1 cellular context compared by ENCODE assay signal in the genomic region with DNA sequence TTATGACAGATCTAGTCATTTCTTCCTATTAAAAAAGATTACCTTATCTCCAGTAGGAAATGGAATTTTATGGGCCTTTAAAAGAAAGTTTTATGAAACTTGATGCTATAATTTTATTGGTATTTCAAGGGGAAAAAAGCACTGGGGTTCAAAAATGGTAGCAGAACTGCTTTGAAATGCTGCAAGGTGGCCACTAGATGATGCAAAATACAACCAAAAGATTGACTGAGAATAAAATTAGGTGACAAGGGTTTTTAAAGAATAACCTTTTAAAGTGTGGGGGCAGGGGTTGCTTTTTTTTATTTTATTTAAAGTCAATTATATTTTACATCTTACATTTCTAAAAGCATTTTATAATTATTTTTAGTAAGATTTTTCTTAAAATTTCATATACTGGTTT.
TF ChIP-seq lines count a peak whose summit lies in the region.

No MANE protein-coding gene starts in this region.

TF ChIP-seq in IMR-90, 13 proteins besides CTCF, POLR2A, EP300 and RAD21 (continued from another document):
- no peak for TF ChIP-seq BHLHE40 (IDR thresholded peaks at IDR 0.05; ENCODE audit: low read depth, low read length)
